1 cellular context compared by ENCODE assay signal in the genomic region with DNA sequence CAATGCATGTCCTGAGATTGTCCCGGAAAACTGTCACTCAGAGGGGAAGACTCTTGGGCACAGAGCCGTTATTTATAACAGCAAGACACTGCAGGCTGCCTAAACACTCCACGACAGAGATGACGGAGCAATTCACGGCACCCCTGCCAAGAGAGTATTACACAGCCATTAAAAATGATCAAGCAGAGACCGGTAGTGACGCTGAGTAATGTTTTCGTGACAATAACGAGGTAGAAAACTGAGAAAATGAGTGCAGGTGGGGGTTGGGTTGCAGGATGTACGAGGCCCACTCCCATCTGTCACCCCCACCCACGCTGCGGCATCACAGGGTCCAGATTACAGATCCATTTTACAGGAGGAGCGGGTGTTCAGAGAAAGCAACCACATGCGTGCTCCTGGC.
TF ChIP-seq lines count a peak whose summit lies in the region.

No MANE protein-coding gene starts in this region.

TF ChIP-seq in K562, 482 proteins besides CTCF, POLR2A, EP300 and RAD21 (continued from another document):
- TF ChIP-seq ZNF146 (CRISPR knock-in tag; IDR thresholded peaks at IDR 0.05; ENCODE audit: unreplicated experiment) (peak; percentile 63), MAFF (IDR thresholded peaks at IDR 0.05; ENCODE audit: low read length) (no peak), ILF3 (IDR thresholded peaks at IDR 0.05; ENCODE audit: borderline replicate concordance) (no peak), RBM17 (IDR thresholded peaks at IDR 0.05; ENCODE audit: borderline replicate concordance, low read depth, low read length) (no peak), HES1 (IDR thresholded peaks at IDR 0.05; ENCODE audit: low read depth) (no peak), CSDE1 (IDR thresholded peaks at IDR 0.05) (no peak)
- TF ChIP-seq, protein P1, sequence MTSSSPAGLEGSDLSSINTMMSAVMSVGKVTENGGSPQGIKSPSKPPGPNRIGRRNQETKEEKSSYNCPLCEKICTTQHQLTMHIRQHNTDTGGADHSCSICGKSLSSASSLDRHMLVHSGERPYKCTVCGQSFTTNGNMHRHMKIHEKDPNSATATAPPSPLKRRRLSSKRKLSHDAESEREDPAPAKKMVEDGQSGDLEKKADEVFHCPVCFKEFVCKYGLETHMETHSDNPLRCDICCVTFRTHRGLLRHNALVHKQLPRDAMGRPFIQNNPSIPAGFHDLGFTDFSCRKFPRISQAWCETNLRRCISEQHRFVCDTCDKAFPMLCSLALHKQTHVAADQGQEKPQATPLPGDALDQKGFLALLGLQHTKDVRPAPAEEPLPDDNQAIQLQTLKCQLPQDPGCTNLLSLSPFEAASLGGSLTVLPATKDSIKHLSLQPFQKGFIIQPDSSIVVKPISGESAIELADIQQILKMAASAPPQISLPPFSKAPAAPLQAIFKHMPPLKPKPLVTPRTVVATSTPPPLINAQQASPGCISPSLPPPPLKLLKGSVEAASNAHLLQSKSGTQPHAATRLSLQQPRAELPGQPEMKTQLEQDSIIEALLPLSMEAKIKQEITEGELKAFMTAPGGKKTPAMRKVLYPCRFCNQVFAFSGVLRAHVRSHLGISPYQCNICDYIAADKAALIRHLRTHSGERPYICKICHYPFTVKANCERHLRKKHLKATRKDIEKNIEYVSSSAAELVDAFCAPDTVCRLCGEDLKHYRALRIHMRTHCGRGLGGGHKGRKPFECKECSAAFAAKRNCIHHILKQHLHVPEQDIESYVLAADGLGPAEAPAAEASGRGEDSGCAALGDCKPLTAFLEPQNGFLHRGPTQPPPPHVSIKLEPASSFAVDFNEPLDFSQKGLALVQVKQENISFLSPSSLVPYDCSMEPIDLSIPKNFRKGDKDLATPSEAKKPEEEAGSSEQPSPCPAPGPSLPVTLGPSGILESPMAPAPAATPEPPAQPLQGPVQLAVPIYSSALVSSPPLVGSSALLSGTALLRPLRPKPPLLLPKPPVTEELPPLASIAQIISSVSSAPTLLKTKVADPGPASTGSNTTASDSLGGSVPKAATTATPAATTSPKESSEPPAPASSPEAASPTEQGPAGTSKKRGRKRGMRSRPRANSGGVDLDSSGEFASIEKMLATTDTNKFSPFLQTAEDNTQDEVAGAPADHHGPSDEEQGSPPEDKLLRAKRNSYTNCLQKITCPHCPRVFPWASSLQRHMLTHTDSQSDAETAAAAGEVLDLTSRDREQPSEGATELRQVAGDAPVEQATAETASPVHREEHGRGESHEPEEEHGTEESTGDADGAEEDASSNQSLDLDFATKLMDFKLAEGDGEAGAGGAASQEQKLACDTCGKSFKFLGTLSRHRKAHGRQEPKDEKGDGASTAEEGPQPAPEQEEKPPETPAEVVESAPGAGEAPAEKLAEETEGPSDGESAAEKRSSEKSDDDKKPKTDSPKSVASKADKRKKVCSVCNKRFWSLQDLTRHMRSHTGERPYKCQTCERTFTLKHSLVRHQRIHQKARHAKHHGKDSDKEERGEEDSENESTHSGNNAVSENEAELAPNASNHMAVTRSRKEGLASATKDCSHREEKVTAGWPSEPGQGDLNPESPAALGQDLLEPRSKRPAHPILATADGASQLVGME (CRISPR knock-in tag; IDR thresholded peaks at IDR 0.05): no peak
